Comparison of ENCODE assay signal across 31 cellular contexts in genomic region chr7:135616136-135616535, GRCh38.
"Had no signal": no experiment of that assay in that cellular context is flagged by ENCODE, and none has a peak within 500 bp of the region (broad histone marks: within the 10 kb centered on the region; RNA-seq: fewer than 3 reads in every experiment).

No MANE protein-coding gene starts in this region.

- H3K4me3 ChIP-seq: ascending aorta, breast epithelium, cardiac muscle cell, coronary artery, dorsolateral prefrontal cortex, gastrocnemius medialis, heart right ventricle had no signal

- H3K9me3 Mint-ChIP-seq: activated CD4-positive, alpha-beta memory T cell treated with anti-CD3 and anti-CD28 coated beads for 36 hours; activated CD4-positive, alpha-beta T cell treated with anti-CD3 and anti-CD28 coated beads, Interleukin-2, amount 10 ng/mL, durations not matched to agents 24 days and 14 days; activated naive CD4-positive, alpha-beta T cell treated with anti-CD3 and anti-CD28 coated beads, Interleukin-2, amount 10 ng/mL, durations not matched to agents 7 days and 5 days; activated naive CD4-positive, alpha-beta T cell treated with anti-CD3 and anti-CD28 coated beads, Interleukin-2, amount 50 U/mL, for 72 hours; activated naive CD8-positive, alpha-beta T cell treated with anti-CD3 and anti-CD28 coated beads, Interleukin-2, amount 10 ng/mL, durations not matched to agents 7 days and 5 days; activated T-helper 1 cell treated with anti-CD3 and anti-CD28 coated beads, Interleukin-12 subunit alpha, Interleukin-12 subunit beta, Interleukin-2, Interleukin-4 antibody, amounts not matched to agents 30 ng/mL and 10 ng/mL and 1 ng/mL, durations not matched to agents 14 hours and 24 hours and 36 hours; activated T-helper 2 cell treated with anti-CD3 and anti-CD28 coated beads, Interferon-gamma antibody, Interleukin-2, Interleukin-4, amounts not matched to agents 10 μg/mL and 5 μg/mL and 100 μg/mL, durations not matched to agents 14 hours and 24 hours and 36 hours; brain; dendritic cell treated with granulocyte-macrophage colony-stimulating factor and Interleukin-4, amounts not matched to agents 40 ng/mL and 50 ng/mL, for 4 days; endodermal cell had no signal

- ATAC-seq: activated CD4-positive, alpha-beta T cell treated with anti-CD3 and anti-CD28 coated beads for 36 hours; activated CD8-positive, alpha-beta memory T cell treated with anti-CD3 and anti-CD28 coated beads, Interleukin-2, amount 10 ng/mL, durations not matched to agents 7 days and 5 days; activated CD8-positive, alpha-beta T cell treated with anti-CD3 and anti-CD28 coated beads, Interleukin-2, amount 10 ng/mL, durations not matched to agents 7 days and 5 days; activated naive CD4-positive, alpha-beta T cell treated with anti-CD3 and anti-CD28 coated beads, Interleukin-2, amount 50 U/mL, for 72 hours; esophagus mucosa; foreskin keratinocyte; gastrocnemius medialis; heart right ventricle had no signal

- H3K27me3 ChIP-seq: ascending aorta, breast epithelium, cardiac muscle cell, dorsolateral prefrontal cortex, foreskin keratinocyte, gastrocnemius medialis, heart right ventricle had no signal

- H3K4me1 ChIP-seq: breast epithelium, gastrocnemius medialis had no signal

- H3K27ac ChIP-seq: ascending aorta, breast epithelium, cardiac muscle cell, coronary artery, dorsolateral prefrontal cortex, foreskin keratinocyte, gastrocnemius medialis, heart right ventricle had no signal

- DNase-seq: activated CD4-positive, alpha-beta memory T cell treated with anti-CD3 and anti-CD28 coated beads for 36 hours; activated CD4-positive, alpha-beta T cell treated with anti-CD3 and anti-CD28 coated beads for 36 hours; activated CD4-positive, alpha-beta T cell treated with anti-CD3 and anti-CD28 coated beads, Interleukin-2, amount 10 ng/mL, durations not matched to agents 24 days and 14 days; activated CD4-positive, CD25-positive, alpha-beta regulatory T cell; activated CD4-positive, CD25-positive, alpha-beta regulatory T cell treated with anti-CD3 and anti-CD28 coated beads, Interleukin-2, amount 50 U/mL, for 72 hours; activated CD8-positive, alpha-beta memory T cell treated with anti-CD3 and anti-CD28 coated beads, Interleukin-2, amount 10 ng/mL, durations not matched to agents 7 days and 5 days; activated CD8-positive, alpha-beta memory T cell treated with anti-CD3 and anti-CD28 coated beads, Interleukin-2, amount 50 U/mL, for 4 hours; activated CD8-positive, alpha-beta T cell treated with anti-CD3 and anti-CD28 coated beads, Interleukin-2, amount 10 ng/mL, durations not matched to agents 7 days and 5 days; activated effector memory CD4-positive, alpha-beta T cell treated with anti-CD3 and anti-CD28 coated beads, Interleukin-2, amount 50 U/mL, for 16 hours; activated naive CD4-positive, alpha-beta T cell treated with anti-CD3 and anti-CD28 coated beads, Interleukin-2, amount 10 ng/mL, durations not matched to agents 7 days and 5 days; activated naive CD8-positive, alpha-beta T cell treated with anti-CD3 and anti-CD28 coated beads, Interleukin-2, amount 10 ng/mL, durations not matched to agents 7 days and 5 days; activated T-cell treated with anti-CD3 and anti-CD28 coated beads, Interleukin-2, amount 50 U/mL, for 1 hour; activated T-cell treated with anti-CD3 and anti-CD28 coated beads, Interleukin-2, amount 50 U/mL, for 48 hours; central memory CD4-positive, alpha-beta T cell; dorsolateral prefrontal cortex; effector memory CD4-positive, alpha-beta T cell; endodermal cell; foreskin keratinocyte; gastrocnemius medialis; heart right ventricle; T-helper 2 cell had no signal

- H3K9me3 ChIP-seq: ascending aorta, breast epithelium, gastrocnemius medialis, heart right ventricle had no signal

- H3K4me1 Mint-ChIP-seq: activated CD4-positive, alpha-beta T cell treated with anti-CD3 and anti-CD28 coated beads for 36 hours; activated CD4-positive, alpha-beta T cell treated with anti-CD3 and anti-CD28 coated beads, Interleukin-2, amount 10 ng/mL, durations not matched to agents 24 days and 14 days; activated CD8-positive, alpha-beta memory T cell treated with anti-CD3 and anti-CD28 coated beads, Interleukin-2, amount 10 ng/mL, durations not matched to agents 7 days and 5 days; activated naive CD4-positive, alpha-beta T cell treated with anti-CD3 and anti-CD28 coated beads, Interleukin-2, amount 10 ng/mL, durations not matched to agents 7 days and 5 days; activated naive CD8-positive, alpha-beta T cell treated with anti-CD3 and anti-CD28 coated beads, Interleukin-2, amount 10 ng/mL, durations not matched to agents 7 days and 5 days; brain; endodermal cell had no signal

- H3K4me3 Mint-ChIP-seq: activated CD4-positive, alpha-beta memory T cell treated with anti-CD3 and anti-CD28 coated beads for 36 hours; activated CD4-positive, alpha-beta T cell treated with anti-CD3 and anti-CD28 coated beads for 36 hours; activated CD4-positive, alpha-beta T cell treated with anti-CD3 and anti-CD28 coated beads, Interleukin-2, amount 10 ng/mL, durations not matched to agents 24 days and 14 days; activated CD8-positive, alpha-beta memory T cell treated with anti-CD3 and anti-CD28 coated beads, Interleukin-2, amount 10 ng/mL, durations not matched to agents 7 days and 5 days; activated CD8-positive, alpha-beta T cell treated with anti-CD3 and anti-CD28 coated beads, Interleukin-2, amount 10 ng/mL, durations not matched to agents 7 days and 5 days; activated naive CD4-positive, alpha-beta T cell treated with anti-CD3 and anti-CD28 coated beads, Interleukin-2, amount 10 ng/mL, durations not matched to agents 7 days and 5 days; activated naive CD8-positive, alpha-beta T cell treated with anti-CD3 and anti-CD28 coated beads, Interleukin-2, amount 10 ng/mL, durations not matched to agents 7 days and 5 days; activated T-helper 1 cell treated with anti-CD3 and anti-CD28 coated beads, Interleukin-12 subunit alpha, Interleukin-12 subunit beta, Interleukin-2, Interleukin-4 antibody, amounts not matched to agents 30 ng/mL and 10 ng/mL and 1 ng/mL, durations not matched to agents 14 hours and 24 hours and 36 hours; brain; dendritic cell treated with granulocyte-macrophage colony-stimulating factor and Interleukin-4, amounts not matched to agents 40 ng/mL and 50 ng/mL, for 4 days; endodermal cell had no signal

- H3K27me3 Mint-ChIP-seq: activated CD4-positive, alpha-beta memory T cell treated with anti-CD3 and anti-CD28 coated beads for 36 hours; activated CD4-positive, alpha-beta T cell treated with anti-CD3 and anti-CD28 coated beads for 36 hours; activated CD4-positive, alpha-beta T cell treated with anti-CD3 and anti-CD28 coated beads, Interleukin-2, amount 10 ng/mL, durations not matched to agents 24 days and 14 days; activated CD8-positive, alpha-beta memory T cell treated with anti-CD3 and anti-CD28 coated beads, Interleukin-2, amount 10 ng/mL, durations not matched to agents 7 days and 5 days; activated naive CD4-positive, alpha-beta T cell treated with anti-CD3 and anti-CD28 coated beads, Interleukin-2, amount 10 ng/mL, durations not matched to agents 7 days and 5 days; activated naive CD8-positive, alpha-beta T cell treated with anti-CD3 and anti-CD28 coated beads, Interleukin-2, amount 10 ng/mL, durations not matched to agents 7 days and 5 days; brain; dendritic cell treated with granulocyte-macrophage colony-stimulating factor and Interleukin-4, amounts not matched to agents 40 ng/mL and 50 ng/mL, for 4 days had no signal

- H3K27ac Mint-ChIP-seq: activated CD4-positive, alpha-beta memory T cell treated with anti-CD3 and anti-CD28 coated beads for 36 hours; activated CD4-positive, alpha-beta T cell treated with anti-CD3 and anti-CD28 coated beads for 36 hours; activated CD4-positive, alpha-beta T cell treated with anti-CD3 and anti-CD28 coated beads, Interleukin-2, amount 10 ng/mL, durations not matched to agents 24 days and 14 days; activated CD8-positive, alpha-beta memory T cell treated with anti-CD3 and anti-CD28 coated beads, Interleukin-2, amount 10 ng/mL, durations not matched to agents 7 days and 5 days; activated CD8-positive, alpha-beta T cell treated with anti-CD3 and anti-CD28 coated beads, Interleukin-2, amount 10 ng/mL, durations not matched to agents 7 days and 5 days; activated naive CD4-positive, alpha-beta T cell treated with anti-CD3 and anti-CD28 coated beads, Interleukin-2, amount 10 ng/mL, durations not matched to agents 7 days and 5 days; activated naive CD4-positive, alpha-beta T cell treated with anti-CD3 and anti-CD28 coated beads, Interleukin-2, amount 50 U/mL, for 72 hours; activated naive CD8-positive, alpha-beta T cell treated with anti-CD3 and anti-CD28 coated beads, Interleukin-2, amount 10 ng/mL, durations not matched to agents 7 days and 5 days; activated T-helper 1 cell treated with anti-CD3 and anti-CD28 coated beads, Interleukin-12 subunit alpha, Interleukin-12 subunit beta, Interleukin-2, Interleukin-4 antibody, amounts not matched to agents 30 ng/mL and 10 ng/mL and 1 ng/mL, durations not matched to agents 14 hours and 24 hours and 36 hours; activated T-helper 2 cell treated with anti-CD3 and anti-CD28 coated beads, Interferon-gamma antibody, Interleukin-2, Interleukin-4, amounts not matched to agents 10 μg/mL and 5 μg/mL and 100 μg/mL, durations not matched to agents 14 hours and 24 hours and 36 hours; brain; dendritic cell treated with granulocyte-macrophage colony-stimulating factor and Interleukin-4, amounts not matched to agents 40 ng/mL and 50 ng/mL, for 4 days; endodermal cell had no signal
